ENCODE assay signal across 10 cellular contexts in the genomic region with DNA sequence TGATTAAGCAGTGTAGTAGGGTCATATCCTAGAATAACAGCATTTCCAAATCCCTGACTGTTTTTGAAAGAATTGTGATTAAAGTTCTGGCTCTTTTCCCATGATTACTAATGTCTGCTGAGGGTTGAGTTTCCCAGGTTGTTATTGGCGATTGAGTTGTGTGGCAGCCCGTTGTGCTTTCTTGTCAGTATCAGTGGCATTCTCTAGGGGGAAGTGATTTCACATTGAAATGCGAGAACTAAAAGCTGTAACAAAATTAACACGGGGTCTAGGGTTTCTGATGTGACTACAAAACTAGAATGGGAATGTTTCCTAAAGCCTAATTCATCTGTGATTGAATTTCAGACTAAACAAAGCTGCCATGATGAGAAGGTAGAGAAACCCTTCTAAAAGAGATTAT.
DNase-seq lines count a peak whose midpoint lies in the region; ATAC-seq lines count a peak whose summit lies in the region.
"Had no signal": no experiment of that assay in that cellular context is flagged by ENCODE, and none has a peak within 500 bp of the region (broad histone marks: within the 10 kb centered on the region; RNA-seq: fewer than 3 reads in every experiment).

No MANE protein-coding gene starts in this region.

- ATAC-seq in left ventricle myocardium superior, result peak; percentile 34
- ATAC-seq: activated CD8-positive, alpha-beta memory T cell treated with anti-CD3 and anti-CD28 coated beads, Interleukin-2, amount 10 ng/mL, durations not matched to agents 7 days and 5 days had no signal

- DNase-seq in Ammon's horn (ENCODE audit: low spot score) (peak; percentile 16), NCI-H1694 (lab: John Stamatoyannopoulos, UW) (peak; percentile 62), amniotic epithelial cell (ENCODE audit: low read depth) (peak; percentile 28), left ventricle myocardium superior (no peak), hepatic stellate cell (ENCODE audit: low spot score) (no peak), NCI-H774 (lab: John Stamatoyannopoulos, UW) (no peak), ureter (ENCODE audit: low spot score) (no peak)
- DNase-seq in activated naive CD4-positive, alpha-beta T cell treated with Interleukin-2 at 50 U/mL for 16 hours, result no peak
- DNase-seq: activated CD8-positive, alpha-beta memory T cell treated with anti-CD3 and anti-CD28 coated beads, Interleukin-2, amount 10 ng/mL, durations not matched to agents 7 days and 5 days; T1000 had no signal

- intact Hi-C loops in left ventricle myocardium superior (cut with micrococcal nuclease), result no loop called here

Comparison
In these comparisons a context has a peak if more than half of its experiments do, and no peak if none do; other contexts are left out.
1. DNase-seq: peak in Ammon's horn (single experiment), NCI-H1694 (single experiment) and amniotic epithelial cell (single experiment); none in left ventricle myocardium superior (single experiment), activated naive CD4-positive, alpha-beta T cell treated with Interleukin-2 at 50 U/mL for 16 hours (single experiment), hepatic stellate cell (single experiment), NCI-H774 (single experiment) and ureter (single experiment).